Comparison of ENCODE assay signal across 1 cellular context in the genomic region with DNA sequence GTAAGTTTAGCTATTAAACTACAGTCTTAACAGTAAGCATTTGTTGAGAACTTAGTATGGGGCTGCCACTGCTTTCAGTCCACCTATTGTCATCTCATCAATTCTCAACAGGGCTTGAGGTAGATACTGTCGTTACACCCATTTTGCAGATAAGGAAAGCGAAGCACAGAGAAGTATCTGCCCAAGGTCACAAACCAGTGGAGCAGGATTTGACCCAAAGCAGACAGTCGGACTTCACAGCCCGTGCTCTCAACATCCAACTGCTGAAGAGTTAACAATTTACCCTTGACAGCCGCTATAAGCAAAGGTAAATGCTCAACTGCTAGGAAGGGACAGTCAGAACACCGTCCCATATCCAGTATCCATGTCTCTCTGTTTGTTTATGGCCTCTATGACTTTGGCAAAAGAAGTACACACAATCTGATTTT.
TF ChIP-seq lines count a peak whose summit lies in the region.

No MANE protein-coding gene starts in this region.

TF ChIP-seq in HepG2, 621 proteins besides CTCF, POLR2A, EP300 and RAD21 (continued from another document):
- TF ChIP-seq, protein P1, sequence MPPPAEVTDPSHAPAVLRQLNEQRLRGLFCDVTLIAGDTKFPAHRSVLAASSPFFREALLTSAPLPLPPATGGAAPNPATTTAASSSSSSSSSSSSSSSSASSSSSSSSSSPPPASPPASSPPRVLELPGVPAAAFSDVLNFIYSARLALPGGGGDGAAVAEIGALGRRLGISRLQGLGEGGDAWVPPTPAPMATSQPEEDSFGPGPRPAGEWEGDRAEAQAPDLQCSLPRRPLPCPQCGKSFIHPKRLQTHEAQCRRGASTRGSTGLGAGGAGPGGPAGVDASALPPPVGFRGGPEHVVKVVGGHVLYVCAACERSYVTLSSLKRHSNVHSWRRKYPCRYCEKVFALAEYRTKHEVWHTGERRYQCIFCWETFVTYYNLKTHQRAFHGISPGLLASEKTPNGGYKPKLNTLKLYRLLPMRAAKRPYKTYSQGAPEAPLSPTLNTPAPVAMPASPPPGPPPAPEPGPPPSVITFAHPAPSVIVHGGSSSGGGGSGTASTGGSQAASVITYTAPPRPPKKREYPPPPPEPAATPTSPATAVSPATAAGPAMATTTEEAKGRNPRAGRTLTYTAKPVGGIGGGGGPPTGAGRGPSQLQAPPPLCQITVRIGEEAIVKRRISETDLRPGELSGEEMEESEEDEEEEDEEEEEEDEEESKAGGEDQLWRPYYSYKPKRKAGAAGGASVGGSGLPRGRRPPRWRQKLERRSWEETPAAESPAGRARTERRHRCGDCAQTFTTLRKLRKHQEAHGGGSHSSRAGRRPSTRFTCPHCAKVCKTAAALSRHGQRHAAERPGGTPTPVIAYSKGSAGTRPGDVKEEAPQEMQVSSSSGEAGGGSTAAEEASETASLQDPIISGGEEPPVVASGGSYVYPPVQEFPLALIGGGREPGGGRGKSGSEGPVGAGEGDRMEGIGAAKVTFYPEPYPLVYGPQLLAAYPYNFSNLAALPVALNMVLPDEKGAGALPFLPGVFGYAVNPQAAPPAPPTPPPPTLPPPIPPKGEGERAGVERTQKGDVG (CRISPR knock-in tag; IDR thresholded peaks at IDR 0.05; ENCODE audit: borderline replicate concordance) = no peak; the same call in 1 of the 2 replicates
- TF ChIP-seq ERF (CRISPR knock-in tag; IDR thresholded peaks at IDR 0.05) (no peak), ZC3H13 (CRISPR knock-in tag; IDR thresholded peaks at IDR 0.05) (no peak), ZNF747 (CRISPR knock-in tag; IDR thresholded peaks at IDR 0.05; ENCODE audit: borderline replicate concordance) (0 out of 2 replicates have a peak, but pooled peaks have one; percentile 42), ZSCAN20 (CRISPR knock-in tag; IDR thresholded peaks at IDR 0.05; ENCODE audit: borderline replicate concordance) (no peak), PHF5A (CRISPR knock-in tag; IDR thresholded peaks at IDR 0.05; ENCODE audit: low read depth, unreplicated experiment) (no peak), ZFP36 (IDR thresholded peaks at IDR 0.05; ENCODE audit: borderline replicate concordance, low read depth, low read length, partially characterized antibody) (no peak), ZBTB44 (CRISPR knock-in tag; IDR thresholded peaks at IDR 0.05) (no peak), HNRNPH1 (optimal IDR thresholded peaks at IDR 0.05; ENCODE audit: low read depth, low read length) (no peak), SMAD1 (CRISPR knock-in tag; IDR thresholded peaks at IDR 0.05; ENCODE audit: borderline replicate concordance, low read depth) (no peak), SUZ12 (IDR thresholded peaks at IDR 0.05; ENCODE audit: low read depth, low read length) (no peak), SKI (IDR thresholded peaks at IDR 0.05; ENCODE audit: partially characterized antibody) (no peak), ARNTL (CRISPR knock-in tag; IDR thresholded peaks at IDR 0.05) (no peak), PBX2 (CRISPR knock-in tag; IDR thresholded peaks at IDR 0.05) (no peak), AKAP8 (CRISPR knock-in tag; IDR thresholded peaks at IDR 0.05) (peak; percentile 71), TEAD3 (CRISPR knock-in tag; optimal IDR thresholded peaks at IDR 0.05; ENCODE audit: borderline replicate concordance) (no peak), RFXANK (CRISPR knock-in tag; IDR thresholded peaks at IDR 0.05) (no peak), PCBP1 (IDR thresholded peaks at IDR 0.05; ENCODE audit: borderline replicate concordance, low read depth, low read length) (no peak), ZKSCAN1 (IDR thresholded peaks at IDR 0.05; ENCODE audit: low read length) (no peak), ZNF207 (IDR thresholded peaks at IDR 0.05; ENCODE audit: borderline replicate concordance) (no peak), GTF3A (CRISPR knock-in tag; conservative IDR thresholded peaks at IDR 0.05) (no peak), POGZ (CRISPR knock-in tag; IDR thresholded peaks at IDR 0.05) (peak; percentile 32; the same call in 1 of the 2 replicates), ZNF205 (CRISPR knock-in tag; IDR thresholded peaks at IDR 0.05) (0 out of 2 replicates have a peak, but pooled peaks have one; percentile 16), SRSF4 (IDR thresholded peaks at IDR 0.05; ENCODE audit: low read depth, low read length, poor library complexity, severe bottlenecking) (no peak), ZBTB7B (CRISPR knock-in tag; IDR thresholded peaks at IDR 0.05) (no peak), REL (CRISPR knock-in tag; conservative IDR thresholded peaks at IDR 0.05) (no peak), ZNF709 (CRISPR knock-in tag; IDR thresholded peaks at IDR 0.05) (no peak), XRCC5 (optimal IDR thresholded peaks at IDR 0.05; ENCODE audit: low read length) (no peak), PAXIP1 (CRISPR knock-in tag; conservative IDR thresholded peaks at IDR 0.05) (no peak), ZSCAN31 (CRISPR knock-in tag; IDR thresholded peaks at IDR 0.05; ENCODE audit: low read depth) (peak; percentile 78; the same call in 1 of the 2 replicates), ZNF468 (CRISPR knock-in tag; IDR thresholded peaks at IDR 0.05) (no peak), MAZ (IDR thresholded peaks at IDR 0.05; ENCODE audit: borderline replicate concordance, low read depth, low read length) (no peak), MAZ (CRISPR knock-in tag; IDR thresholded peaks at IDR 0.05; ENCODE audit: low read depth) (peak; percentile 58; the same call in 1 of the 2 replicates), ADNP (CRISPR knock-in tag; IDR thresholded peaks at IDR 0.05) (peak; percentile 94)
- TF ChIP-seq, protein P2, sequence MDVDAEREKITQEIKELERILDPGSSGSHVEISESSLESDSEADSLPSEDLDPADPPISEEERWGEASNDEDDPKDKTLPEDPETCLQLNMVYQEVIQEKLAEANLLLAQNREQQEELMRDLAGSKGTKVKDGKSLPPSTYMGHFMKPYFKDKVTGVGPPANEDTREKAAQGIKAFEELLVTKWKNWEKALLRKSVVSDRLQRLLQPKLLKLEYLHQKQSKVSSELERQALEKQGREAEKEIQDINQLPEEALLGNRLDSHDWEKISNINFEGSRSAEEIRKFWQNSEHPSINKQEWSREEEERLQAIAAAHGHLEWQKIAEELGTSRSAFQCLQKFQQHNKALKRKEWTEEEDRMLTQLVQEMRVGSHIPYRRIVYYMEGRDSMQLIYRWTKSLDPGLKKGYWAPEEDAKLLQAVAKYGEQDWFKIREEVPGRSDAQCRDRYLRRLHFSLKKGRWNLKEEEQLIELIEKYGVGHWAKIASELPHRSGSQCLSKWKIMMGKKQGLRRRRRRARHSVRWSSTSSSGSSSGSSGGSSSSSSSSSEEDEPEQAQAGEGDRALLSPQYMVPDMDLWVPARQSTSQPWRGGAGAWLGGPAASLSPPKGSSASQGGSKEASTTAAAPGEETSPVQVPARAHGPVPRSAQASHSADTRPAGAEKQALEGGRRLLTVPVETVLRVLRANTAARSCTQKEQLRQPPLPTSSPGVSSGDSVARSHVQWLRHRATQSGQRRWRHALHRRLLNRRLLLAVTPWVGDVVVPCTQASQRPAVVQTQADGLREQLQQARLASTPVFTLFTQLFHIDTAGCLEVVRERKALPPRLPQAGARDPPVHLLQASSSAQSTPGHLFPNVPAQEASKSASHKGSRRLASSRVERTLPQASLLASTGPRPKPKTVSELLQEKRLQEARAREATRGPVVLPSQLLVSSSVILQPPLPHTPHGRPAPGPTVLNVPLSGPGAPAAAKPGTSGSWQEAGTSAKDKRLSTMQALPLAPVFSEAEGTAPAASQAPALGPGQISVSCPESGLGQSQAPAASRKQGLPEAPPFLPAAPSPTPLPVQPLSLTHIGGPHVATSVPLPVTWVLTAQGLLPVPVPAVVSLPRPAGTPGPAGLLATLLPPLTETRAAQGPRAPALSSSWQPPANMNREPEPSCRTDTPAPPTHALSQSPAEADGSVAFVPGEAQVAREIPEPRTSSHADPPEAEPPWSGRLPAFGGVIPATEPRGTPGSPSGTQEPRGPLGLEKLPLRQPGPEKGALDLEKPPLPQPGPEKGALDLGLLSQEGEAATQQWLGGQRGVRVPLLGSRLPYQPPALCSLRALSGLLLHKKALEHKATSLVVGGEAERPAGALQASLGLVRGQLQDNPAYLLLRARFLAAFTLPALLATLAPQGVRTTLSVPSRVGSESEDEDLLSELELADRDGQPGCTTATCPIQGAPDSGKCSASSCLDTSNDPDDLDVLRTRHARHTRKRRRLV (CRISPR knock-in tag; IDR thresholded peaks at IDR 0.05) = peak; percentile 59; the same call in 1 of the 2 replicates
- TF ChIP-seq, protein P3, sequence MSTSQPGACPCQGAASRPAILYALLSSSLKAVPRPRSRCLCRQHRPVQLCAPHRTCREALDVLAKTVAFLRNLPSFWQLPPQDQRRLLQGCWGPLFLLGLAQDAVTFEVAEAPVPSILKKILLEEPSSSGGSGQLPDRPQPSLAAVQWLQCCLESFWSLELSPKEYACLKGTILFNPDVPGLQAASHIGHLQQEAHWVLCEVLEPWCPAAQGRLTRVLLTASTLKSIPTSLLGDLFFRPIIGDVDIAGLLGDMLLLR (CRISPR knock-in tag; IDR thresholded peaks at IDR 0.05) = no peak
- TF ChIP-seq, protein P4, sequence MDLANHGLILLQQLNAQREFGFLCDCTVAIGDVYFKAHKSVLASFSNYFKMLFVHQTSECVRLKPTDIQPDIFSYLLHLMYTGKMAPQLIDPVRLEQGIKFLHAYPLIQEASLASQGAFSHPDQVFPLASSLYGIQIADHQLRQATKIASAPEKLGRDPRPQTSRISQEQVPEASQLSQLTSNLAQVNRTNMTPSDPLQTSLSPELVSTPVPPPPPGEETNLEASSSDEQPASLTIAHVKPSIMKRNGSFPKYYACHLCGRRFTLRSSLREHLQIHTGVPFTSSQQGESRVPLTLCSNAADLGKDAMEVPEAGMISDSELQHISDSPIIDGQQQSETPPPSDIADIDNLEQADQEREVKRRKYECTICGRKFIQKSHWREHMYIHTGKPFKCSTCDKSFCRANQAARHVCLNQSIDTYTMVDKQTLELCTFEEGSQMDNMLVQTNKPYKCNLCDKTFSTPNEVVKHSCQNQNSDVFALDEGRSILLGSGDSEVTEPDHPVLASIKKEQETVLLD (CRISPR knock-in tag; IDR thresholded peaks at IDR 0.05; ENCODE audit: low read depth) = no peak
